1 cellular context compared by ENCODE assay signal in the genomic region with DNA sequence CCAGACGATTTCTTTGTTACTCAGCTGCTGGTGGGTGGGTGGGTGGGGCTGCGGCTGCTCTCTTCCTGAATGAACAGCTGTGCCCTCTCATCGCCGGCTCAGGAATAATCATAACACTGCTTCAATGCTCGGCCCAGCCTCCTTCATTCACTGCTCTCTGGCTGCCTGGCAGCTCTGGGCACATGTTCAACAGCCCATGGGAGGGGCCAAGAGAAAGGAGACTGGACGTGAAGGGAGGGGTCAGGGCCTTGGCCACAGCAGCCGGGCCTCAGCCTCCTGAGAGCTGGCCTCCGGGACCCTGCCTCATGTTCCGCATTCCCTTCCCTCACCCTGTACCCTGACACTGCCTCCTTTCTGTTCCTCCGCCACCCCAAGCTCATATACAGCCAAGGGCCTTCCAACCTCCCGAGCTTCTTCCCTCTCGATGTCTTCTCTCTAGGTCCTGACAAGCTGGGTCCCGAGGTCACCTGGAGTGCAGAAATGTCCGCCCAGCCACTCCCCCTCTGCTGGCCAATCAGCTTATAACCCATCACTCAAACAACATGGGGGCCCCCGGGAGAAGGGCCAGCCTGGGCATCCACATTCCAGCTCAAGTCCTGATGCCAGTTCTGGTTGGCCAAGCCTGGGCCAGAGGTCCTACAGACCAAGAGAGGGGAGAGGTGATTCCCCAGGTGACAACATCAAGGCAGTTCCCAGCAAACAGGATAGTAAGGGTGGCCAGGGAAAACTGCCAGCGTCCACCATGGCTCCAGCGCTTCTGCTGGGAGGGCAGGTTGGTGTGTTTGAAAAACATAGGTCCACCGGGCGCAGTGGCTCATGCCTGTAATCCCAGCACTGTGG.
TF ChIP-seq lines count a peak whose summit lies in the region.

No MANE protein-coding gene starts in this region.

TF ChIP-seq in HepG2, 621 proteins besides CTCF, POLR2A, EP300 and RAD21 (continues in another document):
- TF ChIP-seq, protein P1, sequence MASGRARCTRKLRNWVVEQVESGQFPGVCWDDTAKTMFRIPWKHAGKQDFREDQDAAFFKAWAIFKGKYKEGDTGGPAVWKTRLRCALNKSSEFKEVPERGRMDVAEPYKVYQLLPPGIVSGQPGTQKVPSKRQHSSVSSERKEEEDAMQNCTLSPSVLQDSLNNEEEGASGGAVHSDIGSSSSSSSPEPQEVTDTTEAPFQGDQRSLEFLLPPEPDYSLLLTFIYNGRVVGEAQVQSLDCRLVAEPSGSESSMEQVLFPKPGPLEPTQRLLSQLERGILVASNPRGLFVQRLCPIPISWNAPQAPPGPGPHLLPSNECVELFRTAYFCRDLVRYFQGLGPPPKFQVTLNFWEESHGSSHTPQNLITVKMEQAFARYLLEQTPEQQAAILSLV (CRISPR knock-in tag; IDR thresholded peaks at IDR 0.05; ENCODE audit: borderline replicate concordance): peak; percentile 36; the same call in 1 of the 2 replicates
- no peak for TF ChIP-seq SSRP1 (CRISPR knock-in tag; IDR thresholded peaks at IDR 0.05)
- TF ChIP-seq ATF7-NPFF (CRISPR knock-in tag; IDR thresholded peaks at IDR 0.05; ENCODE audit: low read depth): no peak
- TF ChIP-seq, protein P2, sequence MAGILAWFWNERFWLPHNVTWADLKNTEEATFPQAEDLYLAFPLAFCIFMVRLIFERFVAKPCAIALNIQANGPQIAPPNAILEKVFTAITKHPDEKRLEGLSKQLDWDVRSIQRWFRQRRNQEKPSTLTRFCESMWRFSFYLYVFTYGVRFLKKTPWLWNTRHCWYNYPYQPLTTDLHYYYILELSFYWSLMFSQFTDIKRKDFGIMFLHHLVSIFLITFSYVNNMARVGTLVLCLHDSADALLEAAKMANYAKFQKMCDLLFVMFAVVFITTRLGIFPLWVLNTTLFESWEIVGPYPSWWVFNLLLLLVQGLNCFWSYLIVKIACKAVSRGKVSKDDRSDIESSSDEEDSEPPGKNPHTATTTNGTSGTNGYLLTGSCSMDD (CRISPR knock-in tag; IDR thresholded peaks at IDR 0.05): no peak
- no peak for TF ChIP-seq ZNF367 (CRISPR knock-in tag; IDR thresholded peaks at IDR 0.05; ENCODE audit: borderline replicate concordance)
- peak; percentile 55 for TF ChIP-seq ZFX (CRISPR knock-in tag; IDR thresholded peaks at IDR 0.05; ENCODE audit: low read depth)
- peak; percentile 19; the same call in 1 of the 2 replicates for TF ChIP-seq RXRB (CRISPR knock-in tag; IDR thresholded peaks at IDR 0.05; ENCODE audit: borderline replicate concordance)
- TF ChIP-seq WIZ (CRISPR knock-in tag; IDR thresholded peaks at IDR 0.05): no peak
- peak; percentile 9; the same call in 1 of the 2 replicates for TF ChIP-seq KDM1A (CRISPR knock-in tag; IDR thresholded peaks at IDR 0.05)
- peak; percentile 49; the same call in 1 of the 2 replicates for TF ChIP-seq RXRA (CRISPR knock-in tag; IDR thresholded peaks at IDR 0.05)
- no peak for TF ChIP-seq ZNF124 (CRISPR knock-in tag; IDR thresholded peaks at IDR 0.05)
- TF ChIP-seq PHF5A (CRISPR knock-in tag; IDR thresholded peaks at IDR 0.05; ENCODE audit: low read depth, unreplicated experiment): no peak
- no peak for TF ChIP-seq ONECUT2 (CRISPR knock-in tag; IDR thresholded peaks at IDR 0.05)
- no peak for TF ChIP-seq GPN1 (CRISPR knock-in tag; IDR thresholded peaks at IDR 0.05; ENCODE audit: borderline replicate concordance)
- TF ChIP-seq BRD4 (CRISPR knock-in tag; IDR thresholded peaks at IDR 0.05): no peak
- peak; percentile 67; the same call in 1 of the 2 replicates for TF ChIP-seq ZNF274 (CRISPR knock-in tag; IDR thresholded peaks at IDR 0.05)
- no peak for TF ChIP-seq AGO1 (IDR thresholded peaks at IDR 0.05; ENCODE audit: low read depth, low read length, poor library complexity, severe bottlenecking)
- no peak for TF ChIP-seq JDP2 (CRISPR knock-in tag; IDR thresholded peaks at IDR 0.05; ENCODE audit: borderline replicate concordance)
- TF ChIP-seq, protein P3, sequence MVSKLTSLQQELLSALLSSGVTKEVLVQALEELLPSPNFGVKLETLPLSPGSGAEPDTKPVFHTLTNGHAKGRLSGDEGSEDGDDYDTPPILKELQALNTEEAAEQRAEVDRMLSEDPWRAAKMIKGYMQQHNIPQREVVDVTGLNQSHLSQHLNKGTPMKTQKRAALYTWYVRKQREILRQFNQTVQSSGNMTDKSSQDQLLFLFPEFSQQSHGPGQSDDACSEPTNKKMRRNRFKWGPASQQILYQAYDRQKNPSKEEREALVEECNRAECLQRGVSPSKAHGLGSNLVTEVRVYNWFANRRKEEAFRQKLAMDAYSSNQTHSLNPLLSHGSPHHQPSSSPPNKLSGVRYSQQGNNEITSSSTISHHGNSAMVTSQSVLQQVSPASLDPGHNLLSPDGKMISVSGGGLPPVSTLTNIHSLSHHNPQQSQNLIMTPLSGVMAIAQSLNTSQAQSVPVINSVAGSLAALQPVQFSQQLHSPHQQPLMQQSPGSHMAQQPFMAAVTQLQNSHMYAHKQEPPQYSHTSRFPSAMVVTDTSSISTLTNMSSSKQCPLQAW (CRISPR knock-in tag; IDR thresholded peaks at IDR 0.05): no peak
- TF ChIP-seq HMG20A (CRISPR knock-in tag; IDR thresholded peaks at IDR 0.05; ENCODE audit: borderline replicate concordance): no peak
- no peak for TF ChIP-seq ZNF326 (CRISPR knock-in tag; IDR thresholded peaks at IDR 0.05; ENCODE audit: borderline replicate concordance)
- TF ChIP-seq KLF6 (CRISPR knock-in tag; IDR thresholded peaks at IDR 0.05): no peak
- TF ChIP-seq SP4 (CRISPR knock-in tag; IDR thresholded peaks at IDR 0.05): no peak
- TF ChIP-seq, protein P4, sequence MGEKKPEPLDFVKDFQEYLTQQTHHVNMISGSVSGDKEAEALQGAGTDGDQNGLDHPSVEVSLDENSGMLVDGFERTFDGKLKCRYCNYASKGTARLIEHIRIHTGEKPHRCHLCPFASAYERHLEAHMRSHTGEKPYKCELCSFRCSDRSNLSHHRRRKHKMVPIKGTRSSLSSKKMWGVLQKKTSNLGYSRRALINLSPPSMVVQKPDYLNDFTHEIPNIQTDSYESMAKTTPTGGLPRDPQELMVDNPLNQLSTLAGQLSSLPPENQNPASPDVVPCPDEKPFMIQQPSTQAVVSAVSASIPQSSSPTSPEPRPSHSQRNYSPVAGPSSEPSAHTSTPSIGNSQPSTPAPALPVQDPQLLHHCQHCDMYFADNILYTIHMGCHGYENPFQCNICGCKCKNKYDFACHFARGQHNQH (CRISPR knock-in tag; IDR thresholded peaks at IDR 0.05): no peak
- no peak for TF ChIP-seq SOX5 (CRISPR knock-in tag; IDR thresholded peaks at IDR 0.05; ENCODE audit: borderline replicate concordance)
- TF ChIP-seq, protein P5, sequence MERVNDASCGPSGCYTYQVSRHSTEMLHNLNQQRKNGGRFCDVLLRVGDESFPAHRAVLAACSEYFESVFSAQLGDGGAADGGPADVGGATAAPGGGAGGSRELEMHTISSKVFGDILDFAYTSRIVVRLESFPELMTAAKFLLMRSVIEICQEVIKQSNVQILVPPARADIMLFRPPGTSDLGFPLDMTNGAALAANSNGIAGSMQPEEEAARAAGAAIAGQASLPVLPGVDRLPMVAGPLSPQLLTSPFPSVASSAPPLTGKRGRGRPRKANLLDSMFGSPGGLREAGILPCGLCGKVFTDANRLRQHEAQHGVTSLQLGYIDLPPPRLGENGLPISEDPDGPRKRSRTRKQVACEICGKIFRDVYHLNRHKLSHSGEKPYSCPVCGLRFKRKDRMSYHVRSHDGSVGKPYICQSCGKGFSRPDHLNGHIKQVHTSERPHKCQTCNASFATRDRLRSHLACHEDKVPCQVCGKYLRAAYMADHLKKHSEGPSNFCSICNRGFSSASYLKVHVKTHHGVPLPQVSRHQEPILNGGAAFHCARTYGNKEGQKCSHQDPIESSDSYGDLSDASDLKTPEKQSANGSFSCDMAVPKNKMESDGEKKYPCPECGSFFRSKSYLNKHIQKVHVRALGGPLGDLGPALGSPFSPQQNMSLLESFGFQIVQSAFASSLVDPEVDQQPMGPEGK (CRISPR knock-in tag; IDR thresholded peaks at IDR 0.05): peak; percentile 9; the same call in 1 of the 2 replicates
- no peak for TF ChIP-seq ZNF878 (CRISPR knock-in tag; IDR thresholded peaks at IDR 0.05)
- no peak for TF ChIP-seq KDM6A (CRISPR knock-in tag; IDR thresholded peaks at IDR 0.05; ENCODE audit: low read depth)
- TF ChIP-seq, protein P6, sequence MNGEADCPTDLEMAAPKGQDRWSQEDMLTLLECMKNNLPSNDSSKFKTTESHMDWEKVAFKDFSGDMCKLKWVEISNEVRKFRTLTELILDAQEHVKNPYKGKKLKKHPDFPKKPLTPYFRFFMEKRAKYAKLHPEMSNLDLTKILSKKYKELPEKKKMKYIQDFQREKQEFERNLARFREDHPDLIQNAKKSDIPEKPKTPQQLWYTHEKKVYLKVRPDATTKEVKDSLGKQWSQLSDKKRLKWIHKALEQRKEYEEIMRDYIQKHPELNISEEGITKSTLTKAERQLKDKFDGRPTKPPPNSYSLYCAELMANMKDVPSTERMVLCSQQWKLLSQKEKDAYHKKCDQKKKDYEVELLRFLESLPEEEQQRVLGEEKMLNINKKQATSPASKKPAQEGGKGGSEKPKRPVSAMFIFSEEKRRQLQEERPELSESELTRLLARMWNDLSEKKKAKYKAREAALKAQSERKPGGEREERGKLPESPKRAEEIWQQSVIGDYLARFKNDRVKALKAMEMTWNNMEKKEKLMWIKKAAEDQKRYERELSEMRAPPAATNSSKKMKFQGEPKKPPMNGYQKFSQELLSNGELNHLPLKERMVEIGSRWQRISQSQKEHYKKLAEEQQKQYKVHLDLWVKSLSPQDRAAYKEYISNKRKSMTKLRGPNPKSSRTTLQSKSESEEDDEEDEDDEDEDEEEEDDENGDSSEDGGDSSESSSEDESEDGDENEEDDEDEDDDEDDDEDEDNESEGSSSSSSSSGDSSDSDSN (CRISPR knock-in tag; IDR thresholded peaks at IDR 0.05): peak; percentile 31; the same call in 1 of the 2 replicates
- no peak for TF ChIP-seq ZFAT (CRISPR knock-in tag; conservative IDR thresholded peaks at IDR 0.05)
- no peak for TF ChIP-seq ZNF510 (CRISPR knock-in tag; IDR thresholded peaks at IDR 0.05; ENCODE audit: low read depth)
- TF ChIP-seq, protein P7, sequence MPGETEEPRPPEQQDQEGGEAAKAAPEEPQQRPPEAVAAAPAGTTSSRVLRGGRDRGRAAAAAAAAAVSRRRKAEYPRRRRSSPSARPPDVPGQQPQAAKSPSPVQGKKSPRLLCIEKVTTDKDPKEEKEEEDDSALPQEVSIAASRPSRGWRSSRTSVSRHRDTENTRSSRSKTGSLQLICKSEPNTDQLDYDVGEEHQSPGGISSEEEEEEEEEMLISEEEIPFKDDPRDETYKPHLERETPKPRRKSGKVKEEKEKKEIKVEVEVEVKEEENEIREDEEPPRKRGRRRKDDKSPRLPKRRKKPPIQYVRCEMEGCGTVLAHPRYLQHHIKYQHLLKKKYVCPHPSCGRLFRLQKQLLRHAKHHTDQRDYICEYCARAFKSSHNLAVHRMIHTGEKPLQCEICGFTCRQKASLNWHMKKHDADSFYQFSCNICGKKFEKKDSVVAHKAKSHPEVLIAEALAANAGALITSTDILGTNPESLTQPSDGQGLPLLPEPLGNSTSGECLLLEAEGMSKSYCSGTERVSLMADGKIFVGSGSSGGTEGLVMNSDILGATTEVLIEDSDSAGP (CRISPR knock-in tag; IDR thresholded peaks at IDR 0.05; ENCODE audit: borderline replicate concordance): 0 out of 2 replicates have a peak, but pooled peaks have one; percentile 32
- TF ChIP-seq CEBPG (CRISPR knock-in tag; IDR thresholded peaks at IDR 0.05): no peak
- TF ChIP-seq, protein P8, sequence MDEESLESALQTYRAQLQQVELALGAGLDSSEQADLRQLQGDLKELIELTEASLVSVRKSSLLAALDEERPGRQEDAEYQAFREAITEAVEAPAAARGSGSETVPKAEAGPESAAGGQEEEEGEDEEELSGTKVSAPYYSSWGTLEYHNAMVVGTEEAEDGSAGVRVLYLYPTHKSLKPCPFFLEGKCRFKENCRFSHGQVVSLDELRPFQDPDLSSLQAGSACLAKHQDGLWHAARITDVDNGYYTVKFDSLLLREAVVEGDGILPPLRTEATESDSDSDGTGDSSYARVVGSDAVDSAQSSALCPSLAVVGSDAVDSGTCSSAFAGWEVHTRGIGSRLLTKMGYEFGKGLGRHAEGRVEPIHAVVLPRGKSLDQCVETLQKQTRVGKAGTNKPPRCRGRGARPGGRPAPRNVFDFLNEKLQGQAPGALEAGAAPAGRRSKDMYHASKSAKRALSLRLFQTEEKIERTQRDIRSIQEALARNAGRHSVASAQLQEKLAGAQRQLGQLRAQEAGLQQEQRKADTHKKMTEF (CRISPR knock-in tag; IDR thresholded peaks at IDR 0.05): no peak; the same call in 1 of the 2 replicates
- TF ChIP-seq ATAD3A (CRISPR knock-in tag; IDR thresholded peaks at IDR 0.05): no peak
- no peak for TF ChIP-seq ZNF775 (CRISPR knock-in tag; IDR thresholded peaks at IDR 0.05; ENCODE audit: borderline replicate concordance)
- peak; percentile 85; the same call in 1 of the 2 replicates for TF ChIP-seq ZNF33B (CRISPR knock-in tag; IDR thresholded peaks at IDR 0.05)
- TF ChIP-seq, protein P9, sequence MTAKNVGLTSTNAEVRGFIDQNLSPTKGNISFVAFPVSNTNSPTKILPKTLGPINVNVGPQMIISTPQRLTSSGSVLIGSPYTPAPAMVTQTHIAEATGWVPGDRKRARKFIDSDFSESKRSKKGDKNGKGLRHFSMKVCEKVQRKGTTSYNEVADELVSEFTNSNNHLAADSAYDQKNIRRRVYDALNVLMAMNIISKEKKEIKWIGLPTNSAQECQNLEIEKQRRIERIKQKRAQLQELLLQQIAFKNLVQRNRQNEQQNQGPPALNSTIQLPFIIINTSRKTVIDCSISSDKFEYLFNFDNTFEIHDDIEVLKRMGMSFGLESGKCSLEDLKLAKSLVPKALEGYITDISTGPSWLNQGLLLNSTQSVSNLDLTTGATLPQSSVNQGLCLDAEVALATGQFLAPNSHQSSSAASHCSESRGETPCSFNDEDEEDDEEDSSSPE (CRISPR knock-in tag; IDR thresholded peaks at IDR 0.05): no peak
- TF ChIP-seq ZNF205 (CRISPR knock-in tag; IDR thresholded peaks at IDR 0.05): no peak
- no peak for TF ChIP-seq ZNF207 (IDR thresholded peaks at IDR 0.05; ENCODE audit: borderline replicate concordance)
- no peak for TF ChIP-seq FLYWCH1 (CRISPR knock-in tag; IDR thresholded peaks at IDR 0.05)
- no peak for TF ChIP-seq TOPORS (CRISPR knock-in tag; IDR thresholded peaks at IDR 0.05)
- TF ChIP-seq ZNF619 (CRISPR knock-in tag; IDR thresholded peaks at IDR 0.05): no peak
- TF ChIP-seq CHCHD3 (CRISPR knock-in tag; IDR thresholded peaks at IDR 0.05): no peak
- TF ChIP-seq ZFP62 (CRISPR knock-in tag; IDR thresholded peaks at IDR 0.05): no peak
- no peak for TF ChIP-seq KAT7 (CRISPR knock-in tag; IDR thresholded peaks at IDR 0.05; ENCODE audit: borderline replicate concordance)
- no peak for TF ChIP-seq ZNF12 (CRISPR knock-in tag; IDR thresholded peaks at IDR 0.05)
- TF ChIP-seq MYNN (CRISPR knock-in tag; IDR thresholded peaks at IDR 0.05; ENCODE audit: low read depth): no peak
- TF ChIP-seq, protein P10, sequence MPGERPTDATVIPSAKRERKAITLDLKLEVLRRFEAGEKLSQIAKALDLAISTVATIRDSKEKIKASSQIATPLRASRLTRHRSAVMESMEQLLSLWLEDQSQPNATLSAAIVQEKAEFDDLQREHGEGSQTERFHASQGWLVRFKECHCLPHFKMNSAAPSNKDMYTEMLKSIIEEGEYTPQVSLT (CRISPR knock-in tag; IDR thresholded peaks at IDR 0.05; ENCODE audit: borderline replicate concordance, low read depth): no peak
- TF ChIP-seq ZBTB42 (CRISPR knock-in tag; IDR thresholded peaks at IDR 0.05): no peak
